Comparison of ENCODE assay signal across 1 cellular context in genomic region chrX:30835373-30835772, GRCh38.
A peak's percentile ranks its signal among the peaks of the same experiment; 100 is the strongest.
TF ChIP-seq lines count a peak whose summit lies in the region.

No MANE protein-coding gene starts in this region.

TF ChIP-seq in HepG2, 621 proteins besides CTCF, POLR2A, EP300 and RAD21 (continued from another document and continues in another):
- TF ChIP-seq CBX1 (IDR thresholded peaks at IDR 0.05; ENCODE audit: low read depth) (no peak), ZNF143 (CRISPR knock-in tag; IDR thresholded peaks at IDR 0.05) (no peak), ZNF331 (CRISPR knock-in tag; IDR thresholded peaks at IDR 0.05) (peak; percentile 71; the same call in 1 of the 2 replicates), HOXA3 (CRISPR knock-in tag; IDR thresholded peaks at IDR 0.05) (peak; percentile 60; the same call in 1 of the 2 replicates), TMF1 (CRISPR knock-in tag; IDR thresholded peaks at IDR 0.05; ENCODE audit: low read depth) (no peak), RBM22 (optimal IDR thresholded peaks at IDR 0.05; ENCODE audit: low read length) (peak; percentile 60), ZFAT (CRISPR knock-in tag; conservative IDR thresholded peaks at IDR 0.05) (no peak), SYNCRIP (IDR thresholded peaks at IDR 0.05; ENCODE audit: insufficient read depth, low read depth, low read length) (no peak), MXD1 (CRISPR knock-in tag; IDR thresholded peaks at IDR 0.05) (no peak), RFXAP (CRISPR knock-in tag; IDR thresholded peaks at IDR 0.05; ENCODE audit: borderline replicate concordance) (no peak), ZNF691 (CRISPR knock-in tag; IDR thresholded peaks at IDR 0.05; ENCODE audit: borderline replicate concordance, low read depth) (no peak), ZBTB14 (CRISPR knock-in tag; IDR thresholded peaks at IDR 0.05) (no peak), MTF1 (CRISPR knock-in tag; IDR thresholded peaks at IDR 0.05) (no peak), MEF2D (CRISPR knock-in tag; IDR thresholded peaks at IDR 0.05) (0 out of 2 replicates have a peak, but pooled peaks have one; percentile 18), CREBL2 (CRISPR knock-in tag; IDR thresholded peaks at IDR 0.05; ENCODE audit: borderline replicate concordance) (no peak), ZNF407 (CRISPR knock-in tag; IDR thresholded peaks at IDR 0.05; ENCODE audit: not compliant biosample characterization) (no peak), DDIT3 (CRISPR knock-in tag; IDR thresholded peaks at IDR 0.05) (no peak), ZMAT5 (CRISPR knock-in tag; IDR thresholded peaks at IDR 0.05; ENCODE audit: borderline replicate concordance, low read depth) (no peak), SMAD3 (CRISPR knock-in tag; IDR thresholded peaks at IDR 0.05) (no peak), TFDP1 (CRISPR knock-in tag; IDR thresholded peaks at IDR 0.05; ENCODE audit: borderline replicate concordance) (no peak), CBX5 (CRISPR knock-in tag; IDR thresholded peaks at IDR 0.05; ENCODE audit: borderline replicate concordance) (no peak), RBFOX2 (IDR thresholded peaks at IDR 0.05; ENCODE audit: low read depth, low read length) (no peak), JARID2 (CRISPR knock-in tag; IDR thresholded peaks at IDR 0.05; ENCODE audit: insufficient replicate concordance) (no peak), DMTF1 (CRISPR knock-in tag; IDR thresholded peaks at IDR 0.05) (no peak), SATB2 (CRISPR knock-in tag; IDR thresholded peaks at IDR 0.05) (no peak), KDM1A (CRISPR knock-in tag; IDR thresholded peaks at IDR 0.05) (no peak), IKZF4 (CRISPR knock-in tag; IDR thresholded peaks at IDR 0.05; ENCODE audit: borderline replicate concordance, low read depth, not compliant biosample characterization) (no peak), ZNF12 (CRISPR knock-in tag; IDR thresholded peaks at IDR 0.05) (peak; percentile 72; the same call in 1 of the 2 replicates), MIXL1 (CRISPR knock-in tag; IDR thresholded peaks at IDR 0.05) (peak; percentile 63; the same call in 1 of the 2 replicates), ZNF878 (CRISPR knock-in tag; IDR thresholded peaks at IDR 0.05) (no peak), PLRG1 (conservative IDR thresholded peaks at IDR 0.05) (no peak), GABPB1 (CRISPR knock-in tag; IDR thresholded peaks at IDR 0.05) (no peak), ZNF567 (CRISPR knock-in tag; IDR thresholded peaks at IDR 0.05; ENCODE audit: borderline replicate concordance) (no peak), FOXA1 (IDR thresholded peaks at IDR 0.05) (no peak), FOXA1 (CRISPR knock-in tag; IDR thresholded peaks at IDR 0.05) (peak; percentile 56; the same call in 1 of the 2 replicates), ZNF549 (CRISPR knock-in tag; IDR thresholded peaks at IDR 0.05) (no peak), ZNF484 (CRISPR knock-in tag; IDR thresholded peaks at IDR 0.05; ENCODE audit: borderline replicate concordance, low read depth) (no peak), ZNF280B (CRISPR knock-in tag; IDR thresholded peaks at IDR 0.05; ENCODE audit: borderline replicate concordance) (no peak), ZBTB21 (CRISPR knock-in tag; IDR thresholded peaks at IDR 0.05) (no peak), AHR (CRISPR knock-in tag; IDR thresholded peaks at IDR 0.05) (no peak), RBAK (CRISPR knock-in tag; IDR thresholded peaks at IDR 0.05) (no peak), ZNF572 (CRISPR knock-in tag; IDR thresholded peaks at IDR 0.05) (no peak), ARID5B (CRISPR knock-in tag; IDR thresholded peaks at IDR 0.05) (peak; percentile 89)
